ENCODE assay signal across 1 cellular context in genomic region chr6:74840953-74841352, GRCh38.
"Had no signal": no experiment of that assay in that cellular context is flagged by ENCODE, and none has a peak within 500 bp of the region (broad histone marks: within the 10 kb centered on the region; RNA-seq: fewer than 3 reads in every experiment).

No MANE protein-coding gene starts in this region.

- ATAC-seq: GM12878 had no signal

- H3K4me3 ChIP-seq: GM12878 had no signal
